ENCODE assay signal across 6 cellular contexts in genomic region chr2:117776888-117777287, GRCh38.
"Had no signal": no experiment of that assay in that cellular context is flagged by ENCODE, and none has a peak within 500 bp of the region (broad histone marks: within the 10 kb centered on the region; RNA-seq: fewer than 3 reads in every experiment).

No MANE protein-coding gene starts in this region.

- H3K9ac ChIP-seq: KMS-11 had no signal

- H3K4me3 ChIP-seq: GM23338 had no signal

- H3K27ac ChIP-seq: HL-60, KMS-11 had no signal

- H3K4me2 ChIP-seq: GM23338, KMS-11 had no signal

- H2AFZ ChIP-seq: GM23338 had no signal

- ATAC-seq: GM23338 had no signal

- DNase-seq: H9, HCEC 1CT, KBM-7 had no signal
